In genomic region chr17:62405451-62405850, GRCh38 we compare ENCODE assay signal across 26 cellular contexts. TPM values are rescaled to one million over a fixed set of nuclear protein-coding genes. Genes with fewer than 3 reads are reported as not detected.
"Had no signal": no experiment of that assay in that cellular context is flagged by ENCODE, and none has a peak within 500 bp of the region (broad histone marks: within the 10 kb centered on the region; RNA-seq: fewer than 3 reads in every experiment).

No MANE protein-coding gene starts in this region.

- H3K9me3 ChIP-seq: colonic mucosa, esophagus squamous epithelium, mucosa of descending colon, ovary, sigmoid colon, thoracic aorta, transverse colon had no signal

- H3K36me3 ChIP-seq: colonic mucosa, esophagus squamous epithelium, ovary, right atrium auricular region, sigmoid colon, stomach, thoracic aorta, transverse colon had no signal

- H3K27me3 ChIP-seq: colonic mucosa, hepatocyte, ovary, right atrium auricular region, sigmoid colon, transverse colon had no signal

- H3K27ac Mint-ChIP-seq: naive thymus-derived CD8-positive, alpha-beta T cell had no signal

- H3K4me1 ChIP-seq: colonic mucosa, esophagus squamous epithelium, right atrium auricular region, sigmoid colon, stomach, transverse colon had no signal

- FAIRE-seq: islet of Langerhans had no signal

- H3K4me2 ChIP-seq: hepatocyte had no signal

- ATAC-seq: mucosa of descending colon; naive thymus-derived CD8-positive, alpha-beta T cell had no signal

- H3K4me1 Mint-ChIP-seq: naive thymus-derived CD8-positive, alpha-beta T cell had no signal

- H3K27ac ChIP-seq: colonic mucosa, esophagus squamous epithelium, hepatocyte, ovary, right atrium auricular region, sigmoid colon, skin epidermis, stomach, thoracic aorta, transverse colon had no signal

- H3K79me2 ChIP-seq: hepatocyte had no signal

- H3K36me3 Mint-ChIP-seq: naive thymus-derived CD8-positive, alpha-beta T cell had no signal

- DNase-seq: colonic mucosa; dermis blood vessel endothelial cell; esophagus squamous epithelium; foreskin melanocyte; head of caudate nucleus; kidney glomerular epithelial cell; mammary epithelial cell; mucosa of descending colon; naive thymus-derived CD8-positive, alpha-beta T cell; nucleus accumbens; ovary; sigmoid colon; stimulated activated naive CD4-positive, alpha-beta T cell; stomach; substantia nigra; transverse colon had no signal

- H3K4me3 Mint-ChIP-seq: naive thymus-derived CD8-positive, alpha-beta T cell had no signal

- H3K4me3 ChIP-seq: colonic mucosa, esophagus squamous epithelium, hepatocyte, mucosa of descending colon, ovary, right atrium auricular region, sigmoid colon, skin epidermis, stomach, thoracic aorta, transverse colon had no signal

- H2AFZ ChIP-seq: hepatocyte had no signal

RNA-seq across cellular contexts. Expression of gene EFCAB3, which starts 25.1 kb away (rescaled TPM):
- total RNA-seq: colonic mucosa; dermis blood vessel endothelial cell; epithelial cell of proximal tubule; esophagus squamous epithelium; hepatocyte; lower leg skin; mammary epithelial cell; mucosa of descending colon; naive thymus-derived CD8-positive, alpha-beta T cell; ovary; posterior vena cava; right atrium auricular region; sigmoid colon; stomach; thoracic aorta; transverse colon; ureter had no signal
- polyA plus RNA-seq: hepatocyte; mammary epithelial cell; naive thymus-derived CD8-positive, alpha-beta T cell; neural cell; ovary; sigmoid colon; stomach had no signal
